In the genomic region with DNA sequence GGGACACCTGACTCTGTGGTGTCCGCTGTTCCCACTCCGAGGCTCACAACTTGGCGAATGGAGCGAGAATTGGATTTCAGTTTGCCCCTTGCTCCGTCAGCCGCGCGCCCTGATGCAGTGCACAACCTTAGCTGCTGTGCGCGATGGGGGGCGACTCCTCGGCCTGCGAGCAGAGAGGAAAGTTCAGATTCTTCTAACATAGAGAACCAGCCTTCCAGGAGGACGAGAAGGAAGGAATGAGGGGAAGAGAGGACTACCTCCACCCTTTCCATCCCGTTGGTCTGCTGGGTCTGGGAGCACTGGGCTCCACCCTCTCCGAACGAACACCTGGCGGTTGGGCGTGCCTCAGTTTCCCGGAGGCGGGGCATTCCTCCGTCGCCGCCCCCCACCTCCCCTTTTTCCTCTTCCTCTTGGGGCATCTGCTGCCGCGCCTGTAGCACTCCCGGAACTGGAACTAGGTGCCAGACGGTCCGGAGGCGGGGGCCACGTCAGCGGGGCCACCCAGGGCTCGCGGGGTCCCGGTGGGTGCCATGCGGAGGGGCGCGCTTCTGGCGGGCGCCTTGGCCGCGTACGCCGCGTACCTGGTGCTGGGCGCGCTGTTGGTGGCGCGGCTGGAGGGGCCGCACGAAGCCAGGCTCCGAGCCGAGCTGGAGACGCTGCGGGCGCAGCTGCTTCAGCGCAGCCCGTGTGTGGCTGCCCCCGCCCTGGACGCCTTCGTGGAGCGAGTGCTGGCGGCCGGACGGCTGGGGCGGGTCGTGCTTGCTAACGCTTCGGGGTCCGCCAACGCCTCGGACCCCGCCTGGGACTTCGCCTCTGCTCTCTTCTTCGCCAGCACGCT, we compare ENCODE assay signal across 8 cellular contexts. TPM values are rescaled to one million over a fixed set of nuclear protein-coding genes. Genes with fewer than 3 reads are reported as not detected.
DNase-seq lines count a peak whose midpoint lies in the region; FAIRE-seq and TF ChIP-seq lines count a peak whose summit lies in the region.

Gene KCNK6, plus strand, starts transcription at position 425 of the 838 bp plus-strand sequence. Its CDS starts 106 bp downstream, at position 531.

- H3K36me3 ChIP-seq in neutrophil (peaks cover 6% of the 10 kb centered on the region), transverse colon (no peaks in the 10 kb centered on the region)

- H3K9me3 ChIP-seq in neutrophil (no peaks in the 10 kb centered on the region), transverse colon (no peaks in the 10 kb centered on the region)

- H3K4me1 Mint-ChIP-seq in activated T-helper 2 cell treated with anti-CD3 and anti-CD28 coated beads, Interferon-gamma antibody, Interleukin-2, Interleukin-4, amounts not matched to agents 10 μg/mL and 5 μg/mL and 100 μg/mL, durations not matched to agents 14 hours and 24 hours and 36 hours (ENCODE audit: low read depth), result peaks cover 46% of the 10 kb centered on the region

- H3K9me3 Mint-ChIP-seq in activated T-helper 2 cell treated with anti-CD3 and anti-CD28 coated beads, Interferon-gamma antibody, Interleukin-2, Interleukin-4, amounts not matched to agents 10 μg/mL and 5 μg/mL and 100 μg/mL, durations not matched to agents 14 hours and 24 hours and 36 hours, result no peaks in the 10 kb centered on the region

- TF ChIP-seq POLR2A in transverse colon (IDR thresholded peaks at IDR 0.05), result peak; percentile 82

- no peaks in the 10 kb centered on the region for H3K27me3 ChIP-seq in neutrophil
- H3K27me3 ChIP-seq in transverse colon, result no peaks in the 10 kb centered on the region

- H3K4me1 ChIP-seq in neutrophil (ENCODE audit: control insufficient read depth in 1 of 2, insufficient read depth in 1 of 2, low read depth in 1 of 2, low read length in 1 of 2) (peaks cover 61 to 69% of the 10 kb centered on the region in 2 experiments), transverse colon (peaks cover 16 to 55% (median 31%) of the 10 kb centered on the region in 4 donors)

- intact Hi-C loops in activated T-helper 2 cell treated with anti-CD3 and anti-CD28 coated beads, Interferon-gamma antibody, Interleukin-2, Interleukin-4, amounts not matched to agents 10 μg/mL and 5 μg/mL and 100 μg/mL, durations not matched to agents 14 hours and 24 hours and 36 hours (cut with micrococcal nuclease), result loop anchor here (1.0 to 5.0 kb wide), 4 partner anchors 55 to 533 kb away; partner anchors contain the start of genes EIF3K, MAP4K1 and PSMD8
- intact Hi-C loops in transverse colon (cut with DNase I; ENCODE audit: low total_unique reads), result loop anchor here (2.0 kb wide), 1 partner anchor 65 kb away; no protein-coding TSS in a partner anchor

- no peaks in the 10 kb centered on the region for H3K27me3 Mint-ChIP-seq in activated T-helper 2 cell treated with anti-CD3 and anti-CD28 coated beads, Interferon-gamma antibody, Interleukin-2, Interleukin-4, amounts not matched to agents 10 μg/mL and 5 μg/mL and 100 μg/mL, durations not matched to agents 14 hours and 24 hours and 36 hours (ENCODE audit: low read depth)

- no peak for TF ChIP-seq EP300 in transverse colon (IDR thresholded peaks at IDR 0.05; ENCODE audit: low read depth)

- H3K27ac ChIP-seq in neutrophil (peak within 1 kb of the TSS; percentile 97), transverse colon (peak within 1 kb of the TSS; percentile 83 to 91 (median 90))

- no peak for FAIRE-seq in D721Med (lab: Jason Lieb, UNC)

- in situ Hi-C loops in transverse colon (cut with MboI; ENCODE audit: low pct_ligation_motif_present in 1 of 4, low pct_unique_long_range_greater_than_20kb in 1 of 4, low sequenced_read_pairs in 3 of 4), result loop anchor here in 1 of 4 donors (10.0 kb wide), 1 partner anchor 75 kb away; no protein-coding TSS in a partner anchor

- WGBS in transverse colon (ENCODE audit: low coverage in 1 of 2), 2 donors, result 7% methylated on average over 33 of the region's 76 CpGs; no CpG with 5 or more reads in 1 of the 2 donors

- peak within 1 kb of the TSS; percentile 86 for H3K4me3 Mint-ChIP-seq in activated T-helper 2 cell treated with anti-CD3 and anti-CD28 coated beads, Interferon-gamma antibody, Interleukin-2, Interleukin-4, amounts not matched to agents 10 μg/mL and 5 μg/mL and 100 μg/mL, durations not matched to agents 14 hours and 24 hours and 36 hours (ENCODE audit: low read depth)

- no peak for TF ChIP-seq CTCF in D721Med (IDR thresholded peaks at IDR 0.05; ENCODE audit: insufficient read depth, missing control alignments)
- no peak for TF ChIP-seq CTCF in neutrophil (IDR thresholded peaks at IDR 0.05)
- TF ChIP-seq CTCF in transverse colon (IDR thresholded peaks at IDR 0.05), result peak in 1 of 5 experiments; percentile 30

- peaks cover 20% of the 10 kb centered on the region for H3K36me3 Mint-ChIP-seq in activated T-helper 2 cell treated with anti-CD3 and anti-CD28 coated beads, Interferon-gamma antibody, Interleukin-2, Interleukin-4, amounts not matched to agents 10 μg/mL and 5 μg/mL and 100 μg/mL, durations not matched to agents 14 hours and 24 hours and 36 hours (ENCODE audit: low read depth)

- H3K27ac Mint-ChIP-seq in activated T-helper 2 cell treated with anti-CD3 and anti-CD28 coated beads, Interferon-gamma antibody, Interleukin-2, Interleukin-4, amounts not matched to agents 10 μg/mL and 5 μg/mL and 100 μg/mL, durations not matched to agents 14 hours and 24 hours and 36 hours, result peak within 1 kb of the TSS; percentile 49

- DNase-seq in D721Med (ENCODE audit: insufficient read length, low spot score) (peak; percentile 63), NCI-H748 (lab: John Stamatoyannopoulos, UW; ENCODE audit: unreplicated experiment) (peak; percentile 67), germinal center (ENCODE audit: low spot score) (peak; percentile 33), transverse colon (peak; percentile 82), epidermal melanocyte (ENCODE audit: insufficient read length, low spot score) (no peak), NCI-H2081 treated with DMSO at 0.1 percent for 48 hours (lab: John Stamatoyannopoulos, UW) (no peak)
- peak; percentile 49 for DNase-seq in activated T-helper 2 cell treated with anti-CD3 and anti-CD28 coated beads, Interferon-gamma antibody, Interleukin-2, Interleukin-4, amounts not matched to agents 10 μg/mL and 5 μg/mL and 100 μg/mL, durations not matched to agents 14 hours and 24 hours and 36 hours (ENCODE audit: low spot score)

- peak within 1 kb of the TSS; percentile 80 to 89 for H3K4me3 ChIP-seq in neutrophil (ENCODE audit: low read depth in 1 of 2, low read length in 1 of 2)
- H3K4me3 ChIP-seq in transverse colon, result peak within 1 kb of the TSS; percentile 61 to 90 (median 67)

RNA-seq across cellular contexts. Expression of gene KCNK6, which starts in this region (rescaled TPM):
- total RNA-seq in activated T-helper 2 cell treated with anti-CD3 and anti-CD28 coated beads, Interferon-gamma antibody, Interleukin-2, Interleukin-4, amounts not matched to agents 10 μg/mL and 5 μg/mL and 100 μg/mL, durations not matched to agents 14 hours and 24 hours and 36 hours, result 27.3 TPM in 2 replicates
- 10 to 100 TPM; 14.9 to 44.5 (median 17.6) TPM for total RNA-seq in transverse colon

Comparison
In these comparisons a context has a peak if more than half of its experiments do, and no peak if none do; other contexts are left out.
1. DNase-seq: peak in D721Med (single experiment), NCI-H748 (single experiment), activated T-helper 2 cell treated with anti-CD3 and anti-CD28 coated beads, Interferon-gamma antibody, Interleukin-2, Interleukin-4, amounts not matched to agents 10 μg/mL and 5 μg/mL and 100 μg/mL, durations not matched to agents 14 hours and 24 hours and 36 hours (single experiment), germinal center (single experiment) and transverse colon (single experiment); none in epidermal melanocyte (single experiment) and NCI-H2081 treated with DMSO at 0.1 percent for 48 hours (single experiment).